1 cellular context compared by ENCODE assay signal in the genomic region with DNA sequence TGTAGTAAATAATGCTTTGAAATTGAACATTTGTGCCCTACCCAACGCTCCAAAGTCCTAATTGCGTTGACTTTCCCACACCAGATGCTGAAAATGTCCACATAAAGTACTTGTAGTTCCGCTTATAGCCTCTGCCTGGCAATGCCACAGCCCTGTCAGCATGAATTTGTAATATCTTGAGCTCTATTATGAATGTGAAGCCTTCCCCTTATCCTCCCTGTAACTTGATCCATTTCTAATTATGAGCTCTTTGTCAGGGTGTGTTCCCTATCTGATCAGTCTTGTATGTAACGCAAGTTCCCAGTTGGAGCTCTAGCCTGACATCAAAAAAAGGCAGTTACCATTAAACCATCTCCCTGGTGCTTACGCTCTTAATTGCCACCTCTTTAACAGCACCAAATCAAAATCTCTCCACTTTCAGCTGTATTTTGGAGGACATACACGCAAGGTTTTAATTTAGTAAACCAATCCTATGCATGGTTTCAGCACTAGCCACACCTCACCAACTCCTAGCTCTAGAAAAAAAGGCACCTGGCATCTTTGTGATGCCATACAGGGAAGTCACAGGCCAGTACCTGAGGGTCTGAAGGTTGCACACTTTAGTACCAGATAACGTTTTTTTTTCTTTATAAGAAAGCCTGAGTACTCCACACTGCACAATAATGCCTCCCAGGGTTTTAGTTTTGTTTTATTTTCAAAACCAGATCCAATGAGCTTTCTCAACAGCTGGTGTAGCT.
TF ChIP-seq lines count a peak whose summit lies in the region.

No MANE protein-coding gene starts in this region.

TF ChIP-seq in GM23338, 12 proteins besides CTCF, POLR2A, EP300 and RAD21 (continued from another document):
- TF ChIP-seq CREB1 (CRISPR knock-in tag; IDR thresholded peaks at IDR 0.05; ENCODE audit: low read depth) (no peak), ZNF114 (CRISPR knock-in tag; IDR thresholded peaks at IDR 0.05) (no peak), ZNF331 (CRISPR knock-in tag; IDR thresholded peaks at IDR 0.05; ENCODE audit: low read depth) (no peak), POLR2AphosphoS5 (IDR thresholded peaks at IDR 0.05; ENCODE audit: low read depth) (no peak)
- TF ChIP-seq, protein P1, sequence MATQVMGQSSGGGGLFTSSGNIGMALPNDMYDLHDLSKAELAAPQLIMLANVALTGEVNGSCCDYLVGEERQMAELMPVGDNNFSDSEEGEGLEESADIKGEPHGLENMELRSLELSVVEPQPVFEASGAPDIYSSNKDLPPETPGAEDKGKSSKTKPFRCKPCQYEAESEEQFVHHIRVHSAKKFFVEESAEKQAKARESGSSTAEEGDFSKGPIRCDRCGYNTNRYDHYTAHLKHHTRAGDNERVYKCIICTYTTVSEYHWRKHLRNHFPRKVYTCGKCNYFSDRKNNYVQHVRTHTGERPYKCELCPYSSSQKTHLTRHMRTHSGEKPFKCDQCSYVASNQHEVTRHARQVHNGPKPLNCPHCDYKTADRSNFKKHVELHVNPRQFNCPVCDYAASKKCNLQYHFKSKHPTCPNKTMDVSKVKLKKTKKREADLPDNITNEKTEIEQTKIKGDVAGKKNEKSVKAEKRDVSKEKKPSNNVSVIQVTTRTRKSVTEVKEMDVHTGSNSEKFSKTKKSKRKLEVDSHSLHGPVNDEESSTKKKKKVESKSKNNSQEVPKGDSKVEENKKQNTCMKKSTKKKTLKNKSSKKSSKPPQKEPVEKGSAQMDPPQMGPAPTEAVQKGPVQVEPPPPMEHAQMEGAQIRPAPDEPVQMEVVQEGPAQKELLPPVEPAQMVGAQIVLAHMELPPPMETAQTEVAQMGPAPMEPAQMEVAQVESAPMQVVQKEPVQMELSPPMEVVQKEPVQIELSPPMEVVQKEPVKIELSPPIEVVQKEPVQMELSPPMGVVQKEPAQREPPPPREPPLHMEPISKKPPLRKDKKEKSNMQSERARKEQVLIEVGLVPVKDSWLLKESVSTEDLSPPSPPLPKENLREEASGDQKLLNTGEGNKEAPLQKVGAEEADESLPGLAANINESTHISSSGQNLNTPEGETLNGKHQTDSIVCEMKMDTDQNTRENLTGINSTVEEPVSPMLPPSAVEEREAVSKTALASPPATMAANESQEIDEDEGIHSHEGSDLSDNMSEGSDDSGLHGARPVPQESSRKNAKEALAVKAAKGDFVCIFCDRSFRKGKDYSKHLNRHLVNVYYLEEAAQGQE (IDR thresholded peaks at IDR 0.05; ENCODE audit: unreplicated experiment), result no peak
